In the genomic region with DNA sequence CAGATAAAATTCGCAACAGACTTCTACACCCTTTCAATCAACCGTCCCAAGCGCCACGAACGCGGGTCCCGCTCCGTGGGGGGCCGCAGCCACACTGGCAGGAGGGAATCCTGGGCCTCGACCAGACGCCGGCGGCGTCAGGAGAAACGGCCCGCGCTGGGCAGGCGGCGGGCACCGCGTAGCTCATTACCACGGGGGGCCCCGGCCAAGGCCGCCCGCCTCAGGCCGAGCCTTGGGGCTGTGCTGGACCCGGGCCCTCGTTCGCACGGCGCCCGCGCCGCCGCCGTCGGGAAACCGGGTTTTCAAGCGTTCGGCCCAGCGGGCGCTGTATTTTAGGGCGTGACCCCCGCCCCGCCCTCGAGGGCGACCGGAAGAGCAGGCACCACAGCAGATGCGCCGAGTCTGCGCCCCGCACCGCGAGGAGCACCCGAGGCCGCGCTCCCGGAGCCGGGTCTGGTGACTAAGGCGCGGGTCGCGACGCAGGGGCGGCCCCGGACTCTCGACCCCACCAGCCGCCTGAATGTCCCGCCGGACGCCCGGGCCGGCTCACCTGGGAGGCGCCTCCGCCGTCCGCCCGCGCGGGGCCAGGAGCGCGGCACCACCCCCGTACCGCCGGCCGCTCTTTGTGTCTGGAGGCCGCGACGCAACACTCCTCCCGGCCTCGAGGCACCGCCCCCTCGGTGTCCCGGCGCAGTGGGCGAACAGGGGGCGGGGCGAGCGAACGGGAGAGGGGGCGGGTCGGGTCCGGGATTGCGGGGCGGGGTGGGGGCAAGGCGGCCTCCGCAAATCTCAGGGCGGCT, we compare ENCODE assay signal across 1 cellular context.
TF ChIP-seq lines count a peak whose summit lies in the region.

A gene (minus strand): TSS at position 627 of the 800 bp plus-strand sequence. CDS start 58,944 bp downstream, outside the sequence.

TF ChIP-seq in HepG2, 621 proteins besides CTCF, POLR2A, EP300 and RAD21 (continued from another document and continues in another):
- TF ChIP-seq, protein P1, sequence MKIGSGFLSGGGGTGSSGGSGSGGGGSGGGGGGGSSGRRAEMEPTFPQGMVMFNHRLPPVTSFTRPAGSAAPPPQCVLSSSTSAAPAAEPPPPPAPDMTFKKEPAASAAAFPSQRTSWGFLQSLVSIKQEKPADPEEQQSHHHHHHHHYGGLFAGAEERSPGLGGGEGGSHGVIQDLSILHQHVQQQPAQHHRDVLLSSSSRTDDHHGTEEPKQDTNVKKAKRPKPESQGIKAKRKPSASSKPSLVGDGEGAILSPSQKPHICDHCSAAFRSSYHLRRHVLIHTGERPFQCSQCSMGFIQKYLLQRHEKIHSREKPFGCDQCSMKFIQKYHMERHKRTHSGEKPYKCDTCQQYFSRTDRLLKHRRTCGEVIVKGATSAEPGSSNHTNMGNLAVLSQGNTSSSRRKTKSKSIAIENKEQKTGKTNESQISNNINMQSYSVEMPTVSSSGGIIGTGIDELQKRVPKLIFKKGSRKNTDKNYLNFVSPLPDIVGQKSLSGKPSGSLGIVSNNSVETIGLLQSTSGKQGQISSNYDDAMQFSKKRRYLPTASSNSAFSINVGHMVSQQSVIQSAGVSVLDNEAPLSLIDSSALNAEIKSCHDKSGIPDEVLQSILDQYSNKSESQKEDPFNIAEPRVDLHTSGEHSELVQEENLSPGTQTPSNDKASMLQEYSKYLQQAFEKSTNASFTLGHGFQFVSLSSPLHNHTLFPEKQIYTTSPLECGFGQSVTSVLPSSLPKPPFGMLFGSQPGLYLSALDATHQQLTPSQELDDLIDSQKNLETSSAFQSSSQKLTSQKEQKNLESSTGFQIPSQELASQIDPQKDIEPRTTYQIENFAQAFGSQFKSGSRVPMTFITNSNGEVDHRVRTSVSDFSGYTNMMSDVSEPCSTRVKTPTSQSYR (CRISPR knock-in tag; IDR thresholded peaks at IDR 0.05; ENCODE audit: borderline replicate concordance), result no peak; the same call in 1 of the 2 replicates
- TF ChIP-seq SIN3B (IDR thresholded peaks at IDR 0.05; ENCODE audit: low read length) (no peak; the same call in 1 of the 2 replicates), MAZ (IDR thresholded peaks at IDR 0.05; ENCODE audit: borderline replicate concordance, low read depth, low read length) (0 out of 2 replicates have a peak, but pooled peaks have one; percentile 9), MAZ (CRISPR knock-in tag; IDR thresholded peaks at IDR 0.05; ENCODE audit: low read depth) (peak; percentile 96), SMC3 (IDR thresholded peaks at IDR 0.05; ENCODE audit: low read length) (no peak; the same call in 1 of the 2 replicates), HDAC2 (CRISPR knock-in tag; IDR thresholded peaks at IDR 0.05) (peak; percentile 9; the same call in 1 of the 2 replicates), CBFB (CRISPR knock-in tag; IDR thresholded peaks at IDR 0.05) (peak; percentile 14; the same call in 1 of the 2 replicates), ZNF292 (CRISPR knock-in tag; IDR thresholded peaks at IDR 0.05; ENCODE audit: borderline replicate concordance, low read depth) (no peak), RORA (CRISPR knock-in tag; IDR thresholded peaks at IDR 0.05) (no peak), ZNF33A (CRISPR knock-in tag; IDR thresholded peaks at IDR 0.05; ENCODE audit: borderline replicate concordance) (0 out of 2 replicates have a peak, but pooled peaks have one; percentile 13), ZNF670 (CRISPR knock-in tag; IDR thresholded peaks at IDR 0.05; ENCODE audit: borderline replicate concordance) (no peak), ZNF354B (CRISPR knock-in tag; IDR thresholded peaks at IDR 0.05) (peak; percentile 89; the same call in 1 of the 2 replicates), CENPT (CRISPR knock-in tag; IDR thresholded peaks at IDR 0.05; ENCODE audit: low read depth) (no peak), RFX3 (CRISPR knock-in tag; IDR thresholded peaks at IDR 0.05) (no peak), RFX1 (IDR thresholded peaks at IDR 0.05) (no peak), ZNF263 (CRISPR knock-in tag; IDR thresholded peaks at IDR 0.05) (peak; percentile 85), HNRNPL (IDR thresholded peaks at IDR 0.05; ENCODE audit: low read depth, low read length) (no peak; the same call in 1 of the 2 replicates), HMG20B (CRISPR knock-in tag; conservative IDR thresholded peaks at IDR 0.05) (no peak; the same call in 1 of the 2 replicates), NPAS2 (CRISPR knock-in tag; IDR thresholded peaks at IDR 0.05; ENCODE audit: borderline replicate concordance) (no peak), HES4 (CRISPR knock-in tag; IDR thresholded peaks at IDR 0.05; ENCODE audit: borderline replicate concordance) (peak; percentile 98), FIP1L1 (IDR thresholded peaks at IDR 0.05; ENCODE audit: borderline replicate concordance, insufficient read depth, low read depth, low read length) (no peak), POGZ (CRISPR knock-in tag; IDR thresholded peaks at IDR 0.05) (peak; percentile 42), MTF1 (CRISPR knock-in tag; IDR thresholded peaks at IDR 0.05) (peak; percentile 64; the same call in 1 of the 2 replicates), ZNF562 (CRISPR knock-in tag; IDR thresholded peaks at IDR 0.05; ENCODE audit: borderline replicate concordance) (no peak), REXO4 (CRISPR knock-in tag; IDR thresholded peaks at IDR 0.05; ENCODE audit: borderline replicate concordance) (no peak), ATRX (CRISPR knock-in tag; IDR thresholded peaks at IDR 0.05; ENCODE audit: borderline replicate concordance) (no peak)
- TF ChIP-seq, protein P2, sequence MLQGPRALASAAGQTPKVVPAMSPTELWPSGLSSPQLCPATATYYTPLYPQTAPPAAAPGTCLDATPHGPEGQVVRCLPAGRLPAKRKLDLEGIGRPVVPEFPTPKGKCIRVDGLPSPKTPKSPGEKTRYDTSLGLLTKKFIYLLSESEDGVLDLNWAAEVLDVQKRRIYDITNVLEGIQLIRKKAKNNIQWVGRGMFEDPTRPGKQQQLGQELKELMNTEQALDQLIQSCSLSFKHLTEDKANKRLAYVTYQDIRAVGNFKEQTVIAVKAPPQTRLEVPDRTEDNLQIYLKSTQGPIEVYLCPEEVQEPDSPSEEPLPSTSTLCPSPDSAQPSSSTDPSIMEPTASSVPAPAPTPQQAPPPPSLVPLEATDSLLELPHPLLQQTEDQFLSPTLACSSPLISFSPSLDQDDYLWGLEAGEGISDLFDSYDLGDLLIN (CRISPR knock-in tag; IDR thresholded peaks at IDR 0.05; ENCODE audit: borderline replicate concordance), result no peak
- TF ChIP-seq, protein P3, sequence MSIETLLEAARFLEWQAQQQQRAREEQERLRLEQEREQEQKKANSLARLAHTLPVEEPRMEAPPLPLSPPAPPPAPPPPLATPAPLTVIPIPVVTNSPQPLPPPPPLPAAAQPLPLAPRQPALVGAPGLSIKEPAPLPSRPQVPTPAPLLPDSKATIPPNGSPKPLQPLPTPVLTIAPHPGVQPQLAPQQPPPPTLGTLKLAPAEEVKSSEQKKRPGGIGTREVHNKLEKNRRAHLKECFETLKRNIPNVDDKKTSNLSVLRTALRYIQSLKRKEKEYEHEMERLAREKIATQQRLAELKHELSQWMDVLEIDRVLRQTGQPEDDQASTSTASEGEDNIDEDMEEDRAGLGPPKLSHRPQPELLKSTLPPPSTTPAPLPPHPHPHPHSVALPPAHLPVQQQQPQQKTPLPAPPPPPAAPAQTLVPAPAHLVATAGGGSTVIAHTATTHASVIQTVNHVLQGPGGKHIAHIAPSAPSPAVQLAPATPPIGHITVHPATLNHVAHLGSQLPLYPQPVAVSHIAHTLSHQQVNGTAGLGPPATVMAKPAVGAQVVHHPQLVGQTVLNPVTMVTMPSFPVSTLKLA (IDR thresholded peaks at IDR 0.05), result no peak
- TF ChIP-seq, protein P4, sequence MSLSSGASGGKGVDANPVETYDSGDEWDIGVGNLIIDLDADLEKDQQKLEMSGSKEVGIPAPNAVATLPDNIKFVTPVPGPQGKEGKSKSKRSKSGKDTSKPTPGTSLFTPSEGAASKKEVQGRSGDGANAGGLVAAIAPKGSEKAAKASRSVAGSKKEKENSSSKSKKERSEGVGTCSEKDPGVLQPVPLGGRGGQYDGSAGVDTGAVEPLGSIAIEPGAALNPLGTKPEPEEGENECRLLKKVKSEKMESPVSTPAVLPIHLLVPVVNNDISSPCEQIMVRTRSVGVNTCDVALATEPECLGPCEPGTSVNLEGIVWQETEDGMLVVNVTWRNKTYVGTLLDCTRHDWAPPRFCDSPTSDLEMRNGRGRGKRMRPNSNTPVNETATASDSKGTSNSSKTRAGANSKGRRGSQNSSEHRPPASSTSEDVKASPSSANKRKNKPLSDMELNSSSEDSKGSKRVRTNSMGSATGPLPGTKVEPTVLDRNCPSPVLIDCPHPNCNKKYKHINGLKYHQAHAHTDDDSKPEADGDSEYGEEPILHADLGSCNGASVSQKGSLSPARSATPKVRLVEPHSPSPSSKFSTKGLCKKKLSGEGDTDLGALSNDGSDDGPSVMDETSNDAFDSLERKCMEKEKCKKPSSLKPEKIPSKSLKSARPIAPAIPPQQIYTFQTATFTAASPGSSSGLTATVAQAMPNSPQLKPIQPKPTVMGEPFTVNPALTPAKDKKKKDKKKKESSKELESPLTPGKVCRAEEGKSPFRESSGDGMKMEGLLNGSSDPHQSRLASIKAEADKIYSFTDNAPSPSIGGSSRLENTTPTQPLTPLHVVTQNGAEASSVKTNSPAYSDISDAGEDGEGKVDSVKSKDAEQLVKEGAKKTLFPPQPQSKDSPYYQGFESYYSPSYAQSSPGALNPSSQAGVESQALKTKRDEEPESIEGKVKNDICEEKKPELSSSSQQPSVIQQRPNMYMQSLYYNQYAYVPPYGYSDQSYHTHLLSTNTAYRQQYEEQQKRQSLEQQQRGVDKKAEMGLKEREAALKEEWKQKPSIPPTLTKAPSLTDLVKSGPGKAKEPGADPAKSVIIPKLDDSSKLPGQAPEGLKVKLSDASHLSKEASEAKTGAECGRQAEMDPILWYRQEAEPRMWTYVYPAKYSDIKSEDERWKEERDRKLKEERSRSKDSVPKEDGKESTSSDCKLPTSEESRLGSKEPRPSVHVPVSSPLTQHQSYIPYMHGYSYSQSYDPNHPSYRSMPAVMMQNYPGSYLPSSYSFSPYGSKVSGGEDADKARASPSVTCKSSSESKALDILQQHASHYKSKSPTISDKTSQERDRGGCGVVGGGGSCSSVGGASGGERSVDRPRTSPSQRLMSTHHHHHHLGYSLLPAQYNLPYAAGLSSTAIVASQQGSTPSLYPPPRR (CRISPR knock-in tag; IDR thresholded peaks at IDR 0.05; ENCODE audit: borderline replicate concordance), result 0 out of 2 replicates have a peak, but pooled peaks have one; percentile 22
- TF ChIP-seq, protein P5, sequence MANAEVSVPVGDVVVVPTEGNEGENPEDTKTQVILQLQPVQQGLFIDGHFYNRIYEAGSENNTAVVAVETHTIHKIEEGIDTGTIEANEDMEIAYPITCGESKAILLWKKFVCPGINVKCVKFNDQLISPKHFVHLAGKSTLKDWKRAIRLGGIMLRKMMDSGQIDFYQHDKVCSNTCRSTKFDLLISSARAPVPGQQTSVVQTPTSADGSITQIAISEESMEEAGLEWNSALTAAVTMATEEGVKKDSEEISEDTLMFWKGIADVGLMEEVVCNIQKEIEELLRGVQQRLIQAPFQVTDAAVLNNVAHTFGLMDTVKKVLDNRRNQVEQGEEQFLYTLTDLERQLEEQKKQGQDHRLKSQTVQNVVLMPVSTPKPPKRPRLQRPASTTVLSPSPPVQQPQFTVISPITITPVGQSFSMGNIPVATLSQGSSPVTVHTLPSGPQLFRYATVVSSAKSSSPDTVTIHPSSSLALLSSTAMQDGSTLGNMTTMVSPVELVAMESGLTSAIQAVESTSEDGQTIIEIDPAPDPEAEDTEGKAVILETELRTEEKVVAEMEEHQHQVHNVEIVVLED (CRISPR knock-in tag; IDR thresholded peaks at IDR 0.05; ENCODE audit: borderline replicate concordance), result peak; percentile 54; the same call in 1 of the 2 replicates
- TF ChIP-seq, protein P6, sequence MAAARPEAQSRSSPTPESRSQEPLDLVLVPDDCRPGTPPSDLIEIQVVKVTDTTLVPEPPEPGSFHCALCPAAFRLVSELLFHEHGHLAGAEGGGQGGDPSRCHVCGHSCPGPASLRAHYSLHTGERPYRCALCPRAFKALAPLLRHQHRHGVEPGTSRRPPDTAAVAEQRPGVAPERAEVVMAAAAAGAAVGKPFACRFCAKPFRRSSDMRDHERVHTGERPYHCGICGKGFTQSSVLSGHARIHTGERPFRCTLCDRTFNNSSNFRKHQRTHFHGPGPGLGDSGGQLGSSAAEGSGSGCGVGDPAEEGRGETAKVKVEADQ (CRISPR knock-in tag; IDR thresholded peaks at IDR 0.05; ENCODE audit: borderline replicate concordance), result peak; percentile 95
- TF ChIP-seq, protein P7, sequence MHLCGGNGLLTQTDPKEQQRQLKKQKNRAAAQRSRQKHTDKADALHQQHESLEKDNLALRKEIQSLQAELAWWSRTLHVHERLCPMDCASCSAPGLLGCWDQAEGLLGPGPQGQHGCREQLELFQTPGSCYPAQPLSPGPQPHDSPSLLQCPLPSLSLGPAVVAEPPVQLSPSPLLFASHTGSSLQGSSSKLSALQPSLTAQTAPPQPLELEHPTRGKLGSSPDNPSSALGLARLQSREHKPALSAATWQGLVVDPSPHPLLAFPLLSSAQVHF (CRISPR knock-in tag; IDR thresholded peaks at IDR 0.05), result no peak
- TF ChIP-seq, protein P8, sequence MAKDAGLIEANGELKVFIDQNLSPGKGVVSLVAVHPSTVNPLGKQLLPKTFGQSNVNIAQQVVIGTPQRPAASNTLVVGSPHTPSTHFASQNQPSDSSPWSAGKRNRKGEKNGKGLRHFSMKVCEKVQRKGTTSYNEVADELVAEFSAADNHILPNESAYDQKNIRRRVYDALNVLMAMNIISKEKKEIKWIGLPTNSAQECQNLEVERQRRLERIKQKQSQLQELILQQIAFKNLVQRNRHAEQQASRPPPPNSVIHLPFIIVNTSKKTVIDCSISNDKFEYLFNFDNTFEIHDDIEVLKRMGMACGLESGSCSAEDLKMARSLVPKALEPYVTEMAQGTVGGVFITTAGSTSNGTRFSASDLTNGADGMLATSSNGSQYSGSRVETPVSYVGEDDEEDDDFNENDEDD (CRISPR knock-in tag; IDR thresholded peaks at IDR 0.05; ENCODE audit: borderline replicate concordance), result peak; percentile 60
- TF ChIP-seq, protein P9, sequence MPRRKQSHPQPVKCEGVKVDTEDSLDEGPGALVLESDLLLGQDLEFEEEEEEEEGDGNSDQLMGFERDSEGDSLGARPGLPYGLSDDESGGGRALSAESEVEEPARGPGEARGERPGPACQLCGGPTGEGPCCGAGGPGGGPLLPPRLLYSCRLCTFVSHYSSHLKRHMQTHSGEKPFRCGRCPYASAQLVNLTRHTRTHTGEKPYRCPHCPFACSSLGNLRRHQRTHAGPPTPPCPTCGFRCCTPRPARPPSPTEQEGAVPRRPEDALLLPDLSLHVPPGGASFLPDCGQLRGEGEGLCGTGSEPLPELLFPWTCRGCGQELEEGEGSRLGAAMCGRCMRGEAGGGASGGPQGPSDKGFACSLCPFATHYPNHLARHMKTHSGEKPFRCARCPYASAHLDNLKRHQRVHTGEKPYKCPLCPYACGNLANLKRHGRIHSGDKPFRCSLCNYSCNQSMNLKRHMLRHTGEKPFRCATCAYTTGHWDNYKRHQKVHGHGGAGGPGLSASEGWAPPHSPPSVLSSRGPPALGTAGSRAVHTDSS (CRISPR knock-in tag; conservative IDR thresholded peaks at IDR 0.05), result no peak
- TF ChIP-seq, protein P10, sequence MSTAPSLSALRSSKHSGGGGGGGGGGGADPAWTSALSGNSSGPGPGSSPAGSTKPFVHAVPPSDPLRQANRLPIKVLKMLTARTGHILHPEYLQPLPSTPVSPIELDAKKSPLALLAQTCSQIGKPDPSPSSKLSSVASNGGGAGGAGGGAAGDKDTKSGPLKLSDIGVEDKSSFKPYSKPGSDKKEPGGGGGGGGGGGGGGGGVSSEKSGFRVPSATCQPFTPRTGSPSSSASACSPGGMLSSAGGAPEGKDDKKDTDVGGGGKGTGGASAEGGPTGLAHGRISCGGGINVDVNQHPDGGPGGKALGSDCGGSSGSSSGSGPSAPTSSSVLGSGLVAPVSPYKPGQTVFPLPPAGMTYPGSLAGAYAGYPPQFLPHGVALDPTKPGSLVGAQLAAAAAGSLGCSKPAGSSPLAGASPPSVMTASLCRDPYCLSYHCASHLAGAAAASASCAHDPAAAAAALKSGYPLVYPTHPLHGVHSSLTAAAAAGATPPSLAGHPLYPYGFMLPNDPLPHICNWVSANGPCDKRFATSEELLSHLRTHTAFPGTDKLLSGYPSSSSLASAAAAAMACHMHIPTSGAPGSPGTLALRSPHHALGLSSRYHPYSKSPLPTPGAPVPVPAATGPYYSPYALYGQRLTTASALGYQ (CRISPR knock-in tag; IDR thresholded peaks at IDR 0.05), result 0 out of 2 replicates have a peak, but pooled peaks have one; percentile 46
